Comparison of ENCODE assay signal across 8 cellular contexts in the genomic region with DNA sequence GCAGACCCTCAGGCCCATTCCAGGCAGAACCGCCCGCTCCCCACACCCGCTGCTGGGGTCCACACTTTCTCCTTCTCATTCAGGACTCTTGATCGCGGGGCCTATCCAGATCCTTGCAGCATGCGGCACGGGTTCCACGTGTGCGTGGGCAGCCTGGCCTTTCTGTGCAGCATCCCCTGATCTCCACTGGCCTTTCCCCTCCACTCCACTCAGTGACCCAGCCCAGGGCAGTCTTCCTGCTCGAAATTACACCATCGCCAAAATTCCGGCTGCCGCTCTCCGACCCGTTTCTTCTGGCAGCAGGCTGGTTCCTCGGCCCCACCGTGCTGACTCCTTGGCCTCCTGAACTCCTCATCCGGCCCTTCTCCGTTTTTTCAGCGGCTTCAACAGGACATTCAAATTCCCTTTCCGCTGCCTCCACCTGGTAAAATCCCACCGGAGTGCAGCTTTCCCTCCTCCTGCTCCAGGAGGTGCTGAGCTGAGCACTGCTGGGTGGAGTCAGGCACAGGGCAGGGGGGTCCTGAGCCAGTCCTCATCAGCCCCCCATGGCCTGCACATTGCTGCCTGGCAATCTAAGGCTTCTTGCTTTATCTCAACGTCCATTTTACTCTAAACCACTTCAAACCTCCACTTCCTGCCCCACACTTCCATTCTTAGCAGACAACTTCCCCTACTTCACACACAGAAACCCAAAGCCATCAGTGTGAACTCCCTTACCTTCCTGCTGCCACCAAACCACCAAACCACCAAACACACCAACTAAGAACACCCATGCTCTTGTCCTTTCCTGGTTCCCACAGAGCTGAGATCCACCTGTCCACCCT. TPM values are rescaled to one million over a fixed set of nuclear protein-coding genes. Genes with fewer than 3 reads are reported as not detected.
A peak's percentile ranks its signal among the peaks of the same experiment; 100 is the strongest.
DNase-seq lines count a peak whose midpoint lies in the region; ATAC-seq and TF ChIP-seq lines count a peak whose summit lies in the region.

No MANE protein-coding gene starts in this region.

- peaks cover 95% of the 10 kb centered on the region for H3K79me2 ChIP-seq in Loucy (ENCODE audit: insufficient read depth, low read length)

- peak overlapping the region; percentile 77 for H3K27ac Mint-ChIP-seq in endothelial cell (ENCODE audit: unreplicated experiment)

- TF ChIP-seq CTCF in Loucy (conservative IDR thresholded peaks at IDR 0.05; ENCODE audit: low read length) (no peak), endothelial cell (IDR thresholded peaks at IDR 0.05; ENCODE audit: unreplicated experiment) (no peak), vagina (IDR thresholded peaks at IDR 0.05) (no peak)

- peak overlapping the region; percentile 23; the same call in 1 of the 2 replicates for H2AFZ ChIP-seq in Loucy (ENCODE audit: low read length)

- peaks cover 16% of the 10 kb centered on the region; the same call in 1 of the 2 replicates for H3K36me3 ChIP-seq in Loucy (ENCODE audit: insufficient read depth, low read length)
- H3K36me3 ChIP-seq in vagina: peaks cover 0 to 8% of the 10 kb centered on the region in 2 donors

- ATAC-seq in GM18511 (IDR thresholded peaks at IDR 0.05; ENCODE audit: unreplicated experiment) (peak; percentile 81), GM21786 (IDR thresholded peaks at IDR 0.05; ENCODE audit: unreplicated experiment) (peak; percentile 71)

- H3K9ac ChIP-seq in Loucy (ENCODE audit: low read depth, low read length, poor library complexity, severe bottlenecking): peak overlapping the region; percentile 71

- H3K9me2 ChIP-seq in Loucy (replicated peaks; ENCODE audit: low read depth, low read length): no peaks in the 10 kb centered on the region

- H3K27me3 Mint-ChIP-seq in endothelial cell (ENCODE audit: unreplicated experiment): peaks cover 6% of the 10 kb centered on the region

- H3K4me3 ChIP-seq in Loucy (ENCODE audit: low read length, poor library complexity, severe bottlenecking) (peak overlapping the region; percentile 75), vagina (no peak overlapping the region)

- peaks cover 19% of the 10 kb centered on the region for H3K36me3 Mint-ChIP-seq in endothelial cell (ENCODE audit: low read depth, unreplicated experiment)

- no peaks in the 10 kb centered on the region for H3K9me3 Mint-ChIP-seq in endothelial cell (ENCODE audit: unreplicated experiment)

- intact Hi-C loops in vagina (cut with DNase I): loop anchor here (10.0 kb wide), 1 partner anchor 51 kb away; a partner anchor contains a TSS

- H3K4me1 Mint-ChIP-seq in endothelial cell (ENCODE audit: unreplicated experiment): peaks cover 36% of the 10 kb centered on the region

- H3K27me3 ChIP-seq in Loucy (ENCODE audit: insufficient read depth, low read length, poor library complexity, severe bottlenecking) (no peaks in the 10 kb centered on the region), vagina (no peaks in the 10 kb centered on the region)

- no peak overlapping the region for H3K27ac ChIP-seq in vagina

- H3K9me3 ChIP-seq in Loucy (ENCODE audit: insufficient read depth, low read depth, low read length) (no peaks in the 10 kb centered on the region), vagina (no peaks in the 10 kb centered on the region)

- peaks cover 3% of the 10 kb centered on the region; the same call in 1 of the 2 replicates for H3F3A ChIP-seq in Loucy (ENCODE audit: low read depth)

- no peak for TF ChIP-seq POLR2A in vagina (IDR thresholded peaks at IDR 0.05)

- H4K20me1 ChIP-seq in Loucy (ENCODE audit: insufficient read depth, low read length, poor library complexity, severe bottlenecking): peaks cover 69% of the 10 kb centered on the region

- H3K4me3 Mint-ChIP-seq in endothelial cell (ENCODE audit: unreplicated experiment): peak overlapping the region; percentile 21

- H3K4me2 ChIP-seq in Loucy (ENCODE audit: low read depth, low read length, poor library complexity, severe bottlenecking): peak overlapping the region; percentile 91

- H3K4me1 ChIP-seq in Loucy (ENCODE audit: insufficient read depth, low read length, poor library complexity, severe bottlenecking): peaks cover 77% of the 10 kb centered on the region
- H3K4me1 ChIP-seq in vagina: peaks cover 21% of the 10 kb centered on the region

- peak; percentile 25 for DNase-seq in endothelial cell (ENCODE audit: low spot score)
- DNase-seq in amygdala (lab: John Stamatoyannopoulos, UW): no peak
- no peak for DNase-seq in medulla oblongata (ENCODE audit: extremely low spot score)
- DNase-seq in cerebellar nuclear complex (lab: John Stamatoyannopoulos, UW): no peak
- no peak for DNase-seq in vagina (ENCODE audit: extremely low spot score in 2 of 2)

RNA-seq across cellular contexts. Expression of a gene that starts 9.0 kb away (rescaled TPM):
- 29.1 TPM for total RNA-seq in endothelial cell (ENCODE audit: unreplicated experiment)
- total RNA-seq in vagina: 23.3 TPM

RNA-seq across cellular contexts. Expression of a gene that starts 25.2 kb away (rescaled TPM):
- total RNA-seq in endothelial cell (ENCODE audit: unreplicated experiment) (1.1 TPM), vagina (not detected)

RNA-seq across cellular contexts. Expression of a gene that starts 49.4 kb away (rescaled TPM):
- total RNA-seq in endothelial cell (ENCODE audit: unreplicated experiment) (23.7 TPM), vagina (44.0 TPM)
